In the genomic region with DNA sequence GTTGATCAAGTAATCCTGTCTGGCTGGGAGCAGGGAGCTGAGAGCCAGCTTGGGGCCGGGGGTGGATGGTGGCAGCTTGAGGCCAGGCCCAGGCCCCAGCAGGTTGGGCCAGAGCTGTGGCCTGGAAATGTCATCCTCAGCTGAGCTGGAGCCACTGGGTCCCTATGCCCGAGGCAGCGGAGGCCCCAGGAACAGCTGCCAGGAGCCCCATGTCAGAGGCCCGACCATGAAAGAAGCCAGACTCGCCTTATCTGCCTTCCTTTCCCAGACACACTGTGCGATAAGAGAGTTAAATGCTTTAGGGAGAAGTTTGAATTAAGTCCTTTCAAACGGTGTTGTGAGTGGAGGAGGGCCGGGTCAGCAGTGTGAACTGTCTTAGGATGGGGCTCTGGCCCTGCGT, we compare ENCODE assay signal across 25 cellular contexts. TPM values are rescaled to one million over a fixed set of nuclear protein-coding genes. Genes with fewer than 3 reads are reported as not detected.
A peak's percentile ranks its signal among the peaks of the same experiment; 100 is the strongest.
DNase-seq lines count a peak whose midpoint lies in the region; ATAC-seq and TF ChIP-seq lines count a peak whose summit lies in the region.
"Had no signal": no experiment of that assay in that cellular context is flagged by ENCODE, and none has a peak within 500 bp of the region (broad histone marks: within the 10 kb centered on the region; RNA-seq: fewer than 3 reads in every experiment).

No MANE protein-coding gene starts in this region.

- no peaks in the 10 kb centered on the region for H3K36me3 Mint-ChIP-seq in dendritic cell treated with granulocyte-macrophage colony-stimulating factor and Interleukin-4, amounts not matched to agents 40 ng/mL and 50 ng/mL, for 4 days (ENCODE audit: low read depth)
- no peaks in the 10 kb centered on the region for H3K36me3 Mint-ChIP-seq in activated CD4-positive, alpha-beta T cell treated with anti-CD3 and anti-CD28 coated beads, Interleukin-2, amount 10 ng/mL, durations not matched to agents 24 days and 14 days (ENCODE audit: low read depth)
- H3K36me3 Mint-ChIP-seq: activated CD8-positive, alpha-beta memory T cell treated with anti-CD3 and anti-CD28 coated beads, Interleukin-2, amount 10 ng/mL, durations not matched to agents 7 days and 5 days; activated naive CD8-positive, alpha-beta T cell treated with anti-CD3 and anti-CD28 coated beads for 36 hours had no signal

- intact Hi-C loops in dendritic cell treated with granulocyte-macrophage colony-stimulating factor and Interleukin-4, amounts not matched to agents 40 ng/mL and 50 ng/mL, for 4 days (cut with micrococcal nuclease): no loop called here
- intact Hi-C loops in psoas muscle (cut with DNase I): loop anchor here in 1 of 2 donors (2.0 kb wide), 1 partner anchor 13 kb away; no protein-coding TSS in a partner anchor
- intact Hi-C loops in activated CD4-positive, alpha-beta T cell treated with anti-CD3 and anti-CD28 coated beads, Interleukin-2, amount 10 ng/mL, durations not matched to agents 24 days and 14 days (cut with micrococcal nuclease): no loop called here

- no peaks in the 10 kb centered on the region for H3K36me3 ChIP-seq in BLaER1 treated with 17β-estradiol and CSF1 and Interleukin-3, amounts not matched to agents 10 nM and 100 nM
- no peaks in the 10 kb centered on the region for H3K36me3 ChIP-seq in hepatocyte (replicated peaks; ENCODE audit: insufficient read depth, low read depth)
- peaks cover 0 to 17% of the 10 kb centered on the region in 2 donors for H3K36me3 ChIP-seq in psoas muscle (ENCODE audit: insufficient read depth in 1 of 2, low read depth in 1 of 2)
- H3K36me3 ChIP-seq: ovary, SJCRH30, tibial nerve had no signal

- no peak overlapping the region for H3K4me3 Mint-ChIP-seq in dendritic cell treated with granulocyte-macrophage colony-stimulating factor and Interleukin-4, amounts not matched to agents 40 ng/mL and 50 ng/mL, for 4 days
- H3K4me3 Mint-ChIP-seq in activated CD4-positive, alpha-beta T cell treated with anti-CD3 and anti-CD28 coated beads, Interleukin-2, amount 10 ng/mL, durations not matched to agents 24 days and 14 days: no peak overlapping the region
- H3K4me3 Mint-ChIP-seq: activated CD4-positive, alpha-beta T cell treated with anti-CD3 and anti-CD28 coated beads for 36 hours; activated CD8-positive, alpha-beta memory T cell treated with anti-CD3 and anti-CD28 coated beads, Interleukin-2, amount 10 ng/mL, durations not matched to agents 7 days and 5 days; activated naive CD8-positive, alpha-beta T cell treated with anti-CD3 and anti-CD28 coated beads for 36 hours; T-helper 2 cell treated with Interferon-gamma antibody and Interleukin-4, amounts not matched to agents 5 μg/mL and 100 μg/mL, for 36 hours had no signal

- H3K9me2 ChIP-seq in hepatocyte (replicated peaks; ENCODE audit: insufficient read depth): no peaks in the 10 kb centered on the region

- peaks cover 85% of the 10 kb centered on the region for H3K27me3 Mint-ChIP-seq in dendritic cell treated with granulocyte-macrophage colony-stimulating factor and Interleukin-4, amounts not matched to agents 40 ng/mL and 50 ng/mL, for 4 days
- H3K27me3 Mint-ChIP-seq in activated CD4-positive, alpha-beta T cell treated with anti-CD3 and anti-CD28 coated beads, Interleukin-2, amount 10 ng/mL, durations not matched to agents 24 days and 14 days: peaks cover 37% of the 10 kb centered on the region

- H3K79me2 ChIP-seq in hepatocyte: peaks cover 92% of the 10 kb centered on the region

- DNase-seq in hepatocyte (ENCODE audit: low spot score) (peak; percentile 63), psoas muscle (peak in 1 of 2 donors; percentile 69), Kasumi-1 (lab: John Stamatoyannopoulos, UW) (no peak), COLO668 (lab: John Stamatoyannopoulos, UW; ENCODE audit: unreplicated experiment) (no peak)
- DNase-seq in activated CD4-positive, alpha-beta T cell treated with anti-CD3 and anti-CD28 coated beads, Interleukin-2, amount 10 ng/mL, durations not matched to agents 24 days and 14 days: no peak
- DNase-seq: activated CD4-positive, alpha-beta T cell treated with anti-CD3 and anti-CD28 coated beads for 36 hours; activated CD8-positive, alpha-beta memory T cell treated with anti-CD3 and anti-CD28 coated beads, Interleukin-2, amount 10 ng/mL, durations not matched to agents 7 days and 5 days; activated naive CD8-positive, alpha-beta T cell treated with anti-CD3 and anti-CD28 coated beads for 36 hours; body of pancreas; DMS153; left colon; NCI-H1105 treated with DMSO at 0.1 percent for 48 hours; stimulated activated CD4-positive, alpha-beta T cell treated with anti-CD3 and anti-CD28 coated beads, Interleukin-2, amount 100 ng/mL, for 24 hours; stimulated activated naive CD4-positive, alpha-beta T cell treated with Interleukin-2 at 50 U/mL for 16 hours had no signal

- peak overlapping the region in 10 of 11 experiments; percentile 47 to 74 (median 64); a peak in 21 of 22 replicates for H3K27ac ChIP-seq in BLaER1 treated with 17β-estradiol and CSF1 and Interleukin-3, amounts not matched to agents 10 nM and 100 nM
- H3K27ac ChIP-seq in hepatocyte (peak overlapping the region; percentile 89), psoas muscle (peak overlapping the region; percentile 99)
- H3K27ac ChIP-seq: A549, body of pancreas, C4-2B, SJCRH30 had no signal

- H4K20me1 ChIP-seq in BLaER1 treated with 17β-estradiol and CSF1 and Interleukin-3, amounts not matched to agents 10 nM and 100 nM: peaks cover 0 to 25% (median 5%) of the 10 kb centered on the region in 11 experiments; a peak in 8 of 22 replicates
- peaks cover 3% of the 10 kb centered on the region for H4K20me1 ChIP-seq in hepatocyte (ENCODE audit: insufficient read depth, poor library complexity, severe bottlenecking)

- H3K4me1 ChIP-seq in BLaER1 treated with 17β-estradiol and CSF1 and Interleukin-3, amounts not matched to agents 10 nM and 100 nM: peaks cover 47 to 80% (median 69%) of the 10 kb centered on the region in 10 experiments
- peaks cover 69% of the 10 kb centered on the region for H3K4me1 ChIP-seq in hepatocyte (ENCODE audit: insufficient read depth)
- peaks cover 45% of the 10 kb centered on the region for H3K4me1 ChIP-seq in psoas muscle
- H3K4me1 ChIP-seq: SJCRH30 had no signal

- 25% methylated on average over 9 of the region's 9 CpGs for WGBS in hepatocyte (ENCODE audit: low lambda C conversion rate, missing lambda C conversion rate)
- WGBS in psoas muscle, 3 donors: 32 to 64% (median 38%) methylated on average over 9 of the region's 9 CpGs

- no peak overlapping the region for H2AFZ ChIP-seq in hepatocyte

- H3K9ac ChIP-seq in BLaER1 treated with 17β-estradiol and CSF1 and Interleukin-3, amounts not matched to agents 10 nM and 100 nM: peak overlapping the region; percentile 14 to 71 (median 64); a peak in 20 of 22 replicates

- ATAC-seq in psoas muscle (peak in 1 of 4 donors; percentile 10), HG02588 (IDR thresholded peaks at IDR 0.05; ENCODE audit: unreplicated experiment) (no peak)
- ATAC-seq: A549; activated CD4-positive, alpha-beta T cell treated with anti-CD3 and anti-CD28 coated beads for 36 hours; activated CD8-positive, alpha-beta memory T cell treated with anti-CD3 and anti-CD28 coated beads, Interleukin-2, amount 10 ng/mL, durations not matched to agents 7 days and 5 days; body of pancreas; GM12878; left colon had no signal

- peaks cover 39 to 48% (median 44%) of the 10 kb centered on the region in 11 experiments for H3K27me3 ChIP-seq in BLaER1 treated with 17β-estradiol and CSF1 and Interleukin-3, amounts not matched to agents 10 nM and 100 nM
- H3K27me3 ChIP-seq in hepatocyte: no peaks in the 10 kb centered on the region
- H3K27me3 ChIP-seq in psoas muscle (ENCODE audit: insufficient read depth in 3 of 3, low read length in 2 of 3): no peaks in the 10 kb centered on the region
- H3K27me3 ChIP-seq: ovary had no signal

- H3K4me1 Mint-ChIP-seq in dendritic cell treated with granulocyte-macrophage colony-stimulating factor and Interleukin-4, amounts not matched to agents 40 ng/mL and 50 ng/mL, for 4 days (ENCODE audit: low read depth): peaks cover 25% of the 10 kb centered on the region
- H3K4me1 Mint-ChIP-seq in activated CD4-positive, alpha-beta T cell treated with anti-CD3 and anti-CD28 coated beads, Interleukin-2, amount 10 ng/mL, durations not matched to agents 24 days and 14 days: peaks cover 2% of the 10 kb centered on the region

- peak overlapping the region; percentile 77 to 98 (median 92) for H3K4me2 ChIP-seq in BLaER1 treated with 17β-estradiol and CSF1 and Interleukin-3, amounts not matched to agents 10 nM and 100 nM
- peak overlapping the region; percentile 84 for H3K4me2 ChIP-seq in hepatocyte
- H3K4me2 ChIP-seq: A549 had no signal

- peak overlapping the region in 9 of 10 experiments; percentile 6 to 60 (median 46); a peak in 16 of 20 replicates for H3K4me3 ChIP-seq in BLaER1 treated with 17β-estradiol and CSF1 and Interleukin-3, amounts not matched to agents 10 nM and 100 nM
- H3K4me3 ChIP-seq in hepatocyte (no peak overlapping the region), psoas muscle (peak overlapping the region; percentile 81)
- H3K4me3 ChIP-seq: A549, body of pancreas, coronary artery, GM12878, ovary, SJCRH30, tibial nerve had no signal

- peak overlapping the region; percentile 23 for H3K27ac Mint-ChIP-seq in dendritic cell treated with granulocyte-macrophage colony-stimulating factor and Interleukin-4, amounts not matched to agents 40 ng/mL and 50 ng/mL, for 4 days
- H3K27ac Mint-ChIP-seq in activated CD4-positive, alpha-beta T cell treated with anti-CD3 and anti-CD28 coated beads, Interleukin-2, amount 10 ng/mL, durations not matched to agents 24 days and 14 days: no peak overlapping the region
- H3K27ac Mint-ChIP-seq: activated CD4-positive, alpha-beta T cell treated with anti-CD3 and anti-CD28 coated beads for 36 hours; activated CD8-positive, alpha-beta memory T cell treated with anti-CD3 and anti-CD28 coated beads, Interleukin-2, amount 10 ng/mL, durations not matched to agents 7 days and 5 days; activated naive CD8-positive, alpha-beta T cell treated with anti-CD3 and anti-CD28 coated beads for 36 hours; T-helper 2 cell treated with Interferon-gamma antibody and Interleukin-4, amounts not matched to agents 5 μg/mL and 100 μg/mL, for 36 hours had no signal

- no peaks in the 10 kb centered on the region for H3K9me3 ChIP-seq in BLaER1 treated with 17β-estradiol and CSF1 and Interleukin-3, amounts not matched to agents 10 nM and 100 nM (replicated peaks in 1 of 11)
- H3K9me3 ChIP-seq in hepatocyte (ENCODE audit: low read depth) (no peaks in the 10 kb centered on the region), psoas muscle (no peaks in the 10 kb centered on the region)
- H3K9me3 ChIP-seq: A549, body of pancreas, ovary, SJCRH30, tibial nerve had no signal

- H3K9me3 Mint-ChIP-seq in dendritic cell treated with granulocyte-macrophage colony-stimulating factor and Interleukin-4, amounts not matched to agents 40 ng/mL and 50 ng/mL, for 4 days: no peaks in the 10 kb centered on the region
- no peaks in the 10 kb centered on the region for H3K9me3 Mint-ChIP-seq in activated CD4-positive, alpha-beta T cell treated with anti-CD3 and anti-CD28 coated beads, Interleukin-2, amount 10 ng/mL, durations not matched to agents 24 days and 14 days
- H3K9me3 Mint-ChIP-seq: activated naive CD8-positive, alpha-beta T cell treated with anti-CD3 and anti-CD28 coated beads for 36 hours; T-helper 2 cell treated with Interferon-gamma antibody and Interleukin-4, amounts not matched to agents 5 μg/mL and 100 μg/mL, for 36 hours had no signal

- TF ChIP-seq CTCF in hepatocyte (IDR thresholded peaks at IDR 0.05; ENCODE audit: poor library complexity) (no peak), psoas muscle (IDR thresholded peaks at IDR 0.05) (no peak)

RNA-seq across cellular contexts. Expression of a gene that starts 3.5 kb away (rescaled TPM):
- total RNA-seq in hepatocyte: 41.5 and 56.8 TPM in 2 replicates
- 106 TPM in 2 replicates for polyA plus RNA-seq in hepatocyte
- total RNA-seq in psoas muscle: 100 to 1,000 TPM; 248 to 524 (median 400) TPM
- 100 to 1,000 TPM in 2 of 3 donors, 10 to 100 TPM in 1; 20.7 to 318 (median 210) TPM for polyA plus RNA-seq in psoas muscle
- not detected in 2 replicates for total RNA-seq in activated CD4-positive, alpha-beta T cell treated with anti-CD3 and anti-CD28 coated beads, Interleukin-2, amount 10 ng/mL, durations not matched to agents 24 days and 14 days
- total RNA-seq: activated CD4-positive, alpha-beta T cell treated with anti-CD3 and anti-CD28 coated beads for 36 hours; activated CD8-positive, alpha-beta memory T cell treated with anti-CD3 and anti-CD28 coated beads, Interleukin-2, amount 10 ng/mL, durations not matched to agents 7 days and 5 days; activated naive CD8-positive, alpha-beta T cell treated with anti-CD3 and anti-CD28 coated beads for 36 hours; GM12878; SJCRH30 had no signal
- polyA plus RNA-seq: GM12878 had no signal

RNA-seq across cellular contexts. Expression of a gene that starts 27.4 kb away (rescaled TPM):
- 0.32 TPM in 1 of 2 replicates, not detected in the other for total RNA-seq in hepatocyte
- not detected in 2 replicates for polyA plus RNA-seq in hepatocyte
- total RNA-seq in psoas muscle: not detected
- polyA plus RNA-seq in psoas muscle: under 1 TPM in 1 of 3 donors, not detected in 2; 0.03 TPM
- not detected in 2 replicates for total RNA-seq in activated CD4-positive, alpha-beta T cell treated with anti-CD3 and anti-CD28 coated beads, Interleukin-2, amount 10 ng/mL, durations not matched to agents 24 days and 14 days
- total RNA-seq: activated CD4-positive, alpha-beta T cell treated with anti-CD3 and anti-CD28 coated beads for 36 hours; activated CD8-positive, alpha-beta memory T cell treated with anti-CD3 and anti-CD28 coated beads, Interleukin-2, amount 10 ng/mL, durations not matched to agents 7 days and 5 days; activated naive CD8-positive, alpha-beta T cell treated with anti-CD3 and anti-CD28 coated beads for 36 hours; SJCRH30; tibial nerve had no signal
- polyA plus RNA-seq: A549 had no signal

RNA-seq across cellular contexts. Expression of a gene that starts 32.6 kb away (rescaled TPM):
- total RNA-seq in hepatocyte (17.9 and 23.7 TPM in 2 replicates), psoas muscle (10 to 100 TPM; 31.3 to 63.2 (median 46.3) TPM)
- polyA plus RNA-seq in hepatocyte (44.1 and 46.5 TPM in 2 replicates), psoas muscle (10 to 100 TPM; 28.5 to 54.4 (median 35.5) TPM)
- 178 and 181 TPM in 2 replicates for total RNA-seq in activated CD4-positive, alpha-beta T cell treated with anti-CD3 and anti-CD28 coated beads, Interleukin-2, amount 10 ng/mL, durations not matched to agents 24 days and 14 days

RNA-seq across cellular contexts. Expression of a gene that starts 53.7 kb away (rescaled TPM):
- 1.9 and 2.1 TPM in 2 replicates for total RNA-seq in hepatocyte
- 5.5 and 7.5 TPM in 2 replicates for polyA plus RNA-seq in hepatocyte
- under 1 TPM in 2 of 4 donors, not detected in 2; 0.10 to 0.36 TPM for total RNA-seq in psoas muscle
- polyA plus RNA-seq in psoas muscle: not detected
- total RNA-seq in activated CD4-positive, alpha-beta T cell treated with anti-CD3 and anti-CD28 coated beads, Interleukin-2, amount 10 ng/mL, durations not matched to agents 24 days and 14 days: not detected in 2 replicates
- total RNA-seq: activated CD4-positive, alpha-beta T cell treated with anti-CD3 and anti-CD28 coated beads for 36 hours; activated CD8-positive, alpha-beta memory T cell treated with anti-CD3 and anti-CD28 coated beads, Interleukin-2, amount 10 ng/mL, durations not matched to agents 7 days and 5 days; body of pancreas; tibial nerve had no signal

Comparison
In these comparisons a context has a peak if more than half of its experiments do, and no peak if none do; other contexts are left out.
1. RNA of a gene that starts 3.5 kb away (total RNA-seq): 248 to 524 TPM in psoas muscle and 41.5 to 56.8 TPM in hepatocyte; not detected in activated CD4-positive, alpha-beta T cell treated with anti-CD3 and anti-CD28 coated beads, Interleukin-2, amount 10 ng/mL, durations not matched to agents 24 days and 14 days; every median in the first group is over 10 times any median in the second.
2. Peak in every context shown above with its lines, with median percentiles within 50 percentile points of each other: H3K27ac ChIP-seq.